In the genomic region with DNA sequence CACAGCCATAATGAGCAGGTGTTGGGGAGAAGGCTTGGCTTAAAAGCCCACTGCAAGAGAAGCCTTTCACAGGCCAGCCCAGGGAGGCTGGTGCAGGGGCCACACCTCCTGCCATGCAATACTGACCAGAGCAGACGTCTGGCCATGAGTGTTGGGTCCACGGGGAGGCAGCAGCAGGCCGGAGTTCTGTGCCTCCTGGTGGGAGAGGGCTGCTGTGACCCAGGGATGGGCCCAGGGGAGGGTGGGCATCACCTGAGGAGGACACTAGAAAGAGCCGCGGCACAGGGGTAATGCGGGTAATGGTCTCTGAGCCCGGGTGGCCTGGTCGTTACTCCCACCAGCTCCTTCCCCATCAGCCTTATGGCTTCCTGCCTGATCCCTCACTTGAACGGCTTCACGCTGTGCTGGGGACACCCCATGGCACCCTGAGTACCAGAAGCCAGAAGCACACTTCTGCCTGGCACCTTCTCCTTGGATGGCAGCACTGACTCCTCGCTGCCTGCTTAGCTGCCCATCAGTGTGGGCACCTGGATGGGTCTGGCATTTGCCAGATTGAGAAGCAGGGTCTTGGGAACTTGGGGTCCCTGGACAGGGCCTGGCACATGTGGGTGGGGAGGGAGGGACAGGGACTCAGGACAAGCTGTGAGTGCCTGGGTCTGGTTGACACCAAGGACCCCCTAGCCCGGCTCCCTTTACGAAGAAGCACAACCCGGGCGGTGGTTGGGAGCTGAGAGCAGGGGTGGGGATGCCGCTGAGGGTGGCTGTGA, we compare ENCODE assay signal across 18 cellular contexts.
DNase-seq lines count a peak whose midpoint lies in the region; ATAC-seq and TF ChIP-seq lines count a peak whose summit lies in the region.
"Had no signal": no experiment of that assay in that cellular context is flagged by ENCODE, and none has a peak within 500 bp of the region (broad histone marks: within the 10 kb centered on the region; RNA-seq: fewer than 3 reads in every experiment).

No MANE protein-coding gene starts in this region.

- H3K36me3 ChIP-seq in right atrium auricular region (no peaks in the 10 kb centered on the region), gastroesophageal sphincter (peaks cover 0 to 8% of the 10 kb centered on the region in 2 donors), urinary bladder (ENCODE audit: insufficient read depth) (no peaks in the 10 kb centered on the region)
- H3K36me3 ChIP-seq: SJCRH30, thoracic aorta had no signal

- no peak overlapping the region for H3K4me3 Mint-ChIP-seq in nephron
- H3K4me3 Mint-ChIP-seq: activated T-helper 1 cell treated with anti-CD3 and anti-CD28 coated beads, Interleukin-12 subunit alpha, Interleukin-12 subunit beta, Interleukin-2, Interleukin-4 antibody, amounts not matched to agents 30 ng/mL and 10 ng/mL and 1 ng/mL, durations not matched to agents 14 hours and 24 hours and 36 hours had no signal

- no peaks in the 10 kb centered on the region for H3K27me3 ChIP-seq in right atrium auricular region
- no peaks in the 10 kb centered on the region for H3K27me3 ChIP-seq in gastroesophageal sphincter
- H3K27me3 ChIP-seq: SJCRH30 had no signal

- peaks cover 0 to 81% of the 10 kb centered on the region in 2 donors for H3K4me1 ChIP-seq in right atrium auricular region
- H3K4me1 ChIP-seq in gastroesophageal sphincter: peaks cover 2 to 99% (median 48%) of the 10 kb centered on the region in 3 donors
- no peaks in the 10 kb centered on the region for H3K4me1 ChIP-seq in urinary bladder (ENCODE audit: insufficient read depth)
- H3K4me1 ChIP-seq: SJCRH30 had no signal

- H3K4me3 ChIP-seq in right atrium auricular region (no peak overlapping the region), gastroesophageal sphincter (no peak overlapping the region), urinary bladder (ENCODE audit: low read depth, low read length) (no peak overlapping the region)
- H3K4me3 ChIP-seq: SJCRH30, thoracic aorta had no signal

- TF ChIP-seq CTCF in right atrium auricular region (IDR thresholded peaks at IDR 0.05): no peak
- no peak for TF ChIP-seq CTCF in gastroesophageal sphincter (IDR thresholded peaks at IDR 0.05)
- no peak for TF ChIP-seq CTCF in nephron (IDR thresholded peaks at IDR 0.05; ENCODE audit: unreplicated experiment in 3 of 3)

- intact Hi-C loops in Right ventricle myocardium inferior (cut with DNase I): no loop called here

- no peaks in the 10 kb centered on the region for H3K27me3 Mint-ChIP-seq in nephron (ENCODE audit: low read depth)

- peak overlapping the region; percentile 42 to 77 (median 56) for H3K27ac Mint-ChIP-seq in nephron
- H3K27ac Mint-ChIP-seq: activated T-helper 1 cell treated with anti-CD3 and anti-CD28 coated beads, Interleukin-12 subunit alpha, Interleukin-12 subunit beta, Interleukin-2, Interleukin-4 antibody, amounts not matched to agents 30 ng/mL and 10 ng/mL and 1 ng/mL, durations not matched to agents 14 hours and 24 hours and 36 hours had no signal

- H3K9me3 Mint-ChIP-seq in nephron: no peaks in the 10 kb centered on the region
- H3K9me3 Mint-ChIP-seq: activated T-helper 1 cell treated with anti-CD3 and anti-CD28 coated beads, Interleukin-12 subunit alpha, Interleukin-12 subunit beta, Interleukin-2, Interleukin-4 antibody, amounts not matched to agents 30 ng/mL and 10 ng/mL and 1 ng/mL, durations not matched to agents 14 hours and 24 hours and 36 hours had no signal

- H3K27ac ChIP-seq in right atrium auricular region (peak overlapping the region in 1 of 2 donors; percentile 18), gastroesophageal sphincter (peak overlapping the region in 3 of 4 donors; percentile 80 to 86 (median 84)), urinary bladder (ENCODE audit: low read depth) (peak overlapping the region; percentile 26)
- H3K27ac ChIP-seq: SJCRH30, thoracic aorta had no signal

- peaks cover 12% of the 10 kb centered on the region for H3K36me3 Mint-ChIP-seq in nephron (ENCODE audit: low read depth)

- H3K9me3 ChIP-seq in right atrium auricular region (no peaks in the 10 kb centered on the region), gastroesophageal sphincter (no peaks in the 10 kb centered on the region)
- H3K9me3 ChIP-seq: SJCRH30, thoracic aorta had no signal

- no peak for TF ChIP-seq POLR2A in gastroesophageal sphincter (IDR thresholded peaks at IDR 0.05)

- WGBS in gastroesophageal sphincter (ENCODE audit: low coverage in 1 of 2), 2 donors: 84% methylated on average over 6 of the region's 16 CpGs; no CpG with 5 or more reads in 1 of the 2 donors
- 79% methylated on average over 16 of the region's 16 CpGs for WGBS in urinary bladder

- TF ChIP-seq EP300 in gastroesophageal sphincter (IDR thresholded peaks at IDR 0.05): no peak

- ATAC-seq in Right ventricle myocardium inferior (no peak), gastroesophageal sphincter (no peak)
- ATAC-seq: HCT116 had no signal

- peaks cover 32% of the 10 kb centered on the region for H3K4me1 Mint-ChIP-seq in nephron

- DNase-seq in Right ventricle myocardium inferior (ENCODE audit: missing footprints) (peak; percentile 42), right atrium auricular region (ENCODE audit: low spot score) (no peak), NCI-H1417 treated with DMSO at 0.1 percent for 48 hours (lab: John Stamatoyannopoulos, UW) (no peak), ureter (ENCODE audit: low spot score) (no peak), DMS 273 treated with DMSO at 0.1 percent for 48 hours (lab: John Stamatoyannopoulos, UW) (no peak)
- DNase-seq: activated CD4-positive, CD25-positive, alpha-beta regulatory T cell; cerebellar nuclear complex; DMS79; kidney glomerular epithelial cell; NCI-H1092; NCI-H69; SJCRH30 had no signal
